Comparison of ENCODE assay signal across 29 cellular contexts in the genomic region with DNA sequence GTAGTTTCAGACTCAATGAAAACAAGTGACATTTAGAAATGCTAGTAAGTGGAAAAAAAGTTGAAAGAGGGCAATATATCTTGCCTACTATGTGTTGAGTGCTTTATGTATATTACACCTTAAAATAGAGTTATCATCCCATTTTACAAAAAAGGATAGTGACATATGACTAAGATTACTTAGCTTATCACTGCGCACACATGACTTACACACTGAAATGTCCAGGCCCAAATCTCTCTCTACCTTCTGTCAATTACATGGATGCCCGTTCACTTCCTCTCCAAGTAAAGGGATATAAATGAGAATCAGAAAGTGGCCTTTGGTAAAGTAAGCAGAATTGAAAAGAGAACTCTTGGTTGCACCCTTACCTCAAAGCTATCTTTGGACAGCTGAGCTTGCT.
"Had no signal": no experiment of that assay in that cellular context is flagged by ENCODE, and none has a peak within 500 bp of the region (broad histone marks: within the 10 kb centered on the region; RNA-seq: fewer than 3 reads in every experiment).

No MANE protein-coding gene starts in this region.

- H3K9me3 ChIP-seq: stomach, suprapubic skin, testis, thoracic aorta, thyroid gland, tibial artery, tibial nerve, transverse colon, upper lobe of left lung, upper lobe of right lung, uterus, vagina had no signal

- FAIRE-seq: urothelium cell line had no signal

- H3K27ac Mint-ChIP-seq: stimulated activated effector memory CD8-positive, alpha-beta T cell treated with anti-CD3 and anti-CD28 coated beads, Interleukin-12 subunit alpha, Interleukin-12 subunit beta, amount 100 ng/mL, for 72 hours; stimulated activated memory B cell treated with anti-CD40 and anti-IgM and Interleukin-4, amounts not matched to agents 10 μg/mL and 1 μg/mL and 100 μg/mL, for 72 hours; stimulated activated naive B cell treated with anti-CD40 and anti-IgM and Interleukin-4, amounts not matched to agents 10 μg/mL and 1 μg/mL and 100 μg/mL, for 72 hours; stimulated activated naive CD8-positive, alpha-beta T cell treated with anti-CD3 and anti-CD28 coated beads, Interleukin-15, Interleukin-2, amounts not matched to agents 100 ng/mL and 50 ng/mL, for 24 hours; type B pancreatic cell had no signal

- H3K4me1 ChIP-seq: upper lobe of right lung, uterus had no signal

- H3K4me3 Mint-ChIP-seq: stimulated activated effector memory CD8-positive, alpha-beta T cell treated with anti-CD3 and anti-CD28 coated beads, Interleukin-12 subunit alpha, Interleukin-12 subunit beta, amount 100 ng/mL, for 72 hours; stimulated activated memory B cell treated with anti-CD40 and anti-IgM and Interleukin-4, amounts not matched to agents 10 μg/mL and 1 μg/mL and 100 μg/mL, for 72 hours; stimulated activated naive B cell treated with anti-CD40 and anti-IgM and Interleukin-4, amounts not matched to agents 10 μg/mL and 1 μg/mL and 100 μg/mL, for 72 hours; stimulated activated naive CD8-positive, alpha-beta T cell treated with anti-CD3 and anti-CD28 coated beads, Interleukin-15, amount 100 ng/mL, for 72 hours; stimulated activated naive CD8-positive, alpha-beta T cell treated with anti-CD3 and anti-CD28 coated beads, Interleukin-15, Interleukin-2, amounts not matched to agents 100 ng/mL and 50 ng/mL, for 24 hours; type B pancreatic cell had no signal

- H3K36me3 ChIP-seq: stomach, suprapubic skin, thoracic aorta, thyroid gland, tibial artery, tibial nerve, transverse colon, upper lobe of left lung, upper lobe of right lung, uterus, vagina had no signal

- H3K4me3 ChIP-seq: stomach, suprapubic skin, testis, thoracic aorta, thyroid gland, tibial artery, tibial nerve, transverse colon, upper lobe of left lung, upper lobe of right lung, uterus, vagina had no signal

- DNase-seq: stimulated activated CD4-positive, alpha-beta T cell treated with anti-CD3 and anti-CD28 coated beads, Interleukin-2, amount 100 ng/mL, for 48 hours; stimulated activated CD4-positive, alpha-beta T cell treated with anti-CD3 and anti-CD28 coated beads, Interleukin-4, amount 100 ng/mL, for 1 hour; stimulated activated CD4-positive, alpha-beta T cell treated with anti-CD3 and anti-CD28 coated beads, Interleukin-4, amount 100 ng/mL, for 24 hours; stimulated activated CD4-positive, alpha-beta T cell treated with anti-CD3 and anti-CD28 coated beads, Interleukin-4, amount 100 ng/mL, for 4 hours; stimulated activated CD8-positive, alpha-beta memory T cell treated with anti-CD3 and anti-CD28 coated beads, Interleukin-4, amount 100 ng/mL, for 48 hours; stimulated activated naive B cell treated with anti-CD40 and anti-IgM and Interleukin-4, amounts not matched to agents 10 μg/mL and 1 μg/mL and 100 μg/mL, for 72 hours; stimulated activated naive CD4-positive, alpha-beta T cell; stimulated activated naive CD4-positive, alpha-beta T cell treated with Interleukin-2 at 50 U/mL for 16 hours; stimulated activated naive CD8-positive, alpha-beta T cell treated with anti-CD3 and anti-CD28 coated beads, Interleukin-15, amount 100 ng/mL, for 72 hours; stimulated activated naive CD8-positive, alpha-beta T cell treated with anti-CD3 and anti-CD28 coated beads, Interleukin-15, Interleukin-2, amounts not matched to agents 100 U/mL and 50 U/mL, for 24 hours; stomach; substantia nigra; testis; thyroid gland; tibial artery; transverse colon; trophoblast cell; upper lobe of left lung; upper lobe of right lung; uterus had no signal

- H3K9me3 Mint-ChIP-seq: stimulated activated effector memory CD8-positive, alpha-beta T cell treated with anti-CD3 and anti-CD28 coated beads, Interleukin-12 subunit alpha, Interleukin-12 subunit beta, amount 100 ng/mL, for 72 hours; stimulated activated memory B cell treated with anti-CD40 and anti-IgM and Interleukin-4, amounts not matched to agents 10 μg/mL and 1 μg/mL and 100 μg/mL, for 72 hours; stimulated activated naive B cell treated with anti-CD40 and anti-IgM and Interleukin-4, amounts not matched to agents 10 μg/mL and 1 μg/mL and 100 μg/mL, for 72 hours; stimulated activated naive CD8-positive, alpha-beta T cell treated with anti-CD3 and anti-CD28 coated beads, Interleukin-15, amount 100 ng/mL, for 72 hours; stimulated activated naive CD8-positive, alpha-beta T cell treated with anti-CD3 and anti-CD28 coated beads, Interleukin-15, Interleukin-2, amounts not matched to agents 100 ng/mL and 50 ng/mL, for 24 hours; type B pancreatic cell had no signal

- H3K27me3 ChIP-seq: suprapubic skin, testis, thyroid gland, tibial artery, tibial nerve, transverse colon, upper lobe of left lung, upper lobe of right lung, uterus, vagina had no signal

- ATAC-seq: stimulated activated effector memory CD8-positive, alpha-beta T cell treated with anti-CD3 and anti-CD28 coated beads, Interleukin-12 subunit alpha, Interleukin-12 subunit beta, amount 100 ng/mL, for 72 hours; stimulated activated memory B cell treated with anti-CD40 and anti-IgM and Interleukin-4, amounts not matched to agents 10 μg/mL and 1 μg/mL and 100 μg/mL, for 72 hours; stimulated activated naive B cell treated with anti-CD40 and anti-IgM and Interleukin-4, amounts not matched to agents 10 μg/mL and 1 μg/mL and 100 μg/mL, for 72 hours; stimulated activated naive CD8-positive, alpha-beta T cell treated with anti-CD3 and anti-CD28 coated beads, Interleukin-15, amount 100 ng/mL, for 72 hours; stimulated activated naive CD8-positive, alpha-beta T cell treated with anti-CD3 and anti-CD28 coated beads, Interleukin-15, Interleukin-2, amounts not matched to agents 100 U/mL and 50 U/mL, for 24 hours; upper lobe of right lung had no signal

- H3K27ac ChIP-seq: stomach, suprapubic skin, testis, thoracic aorta, thyroid gland, tibial artery, tibial nerve, transverse colon, upper lobe of left lung, upper lobe of right lung, uterus, vagina had no signal

- H3K36me3 Mint-ChIP-seq: stimulated activated effector memory CD8-positive, alpha-beta T cell treated with anti-CD3 and anti-CD28 coated beads, Interleukin-12 subunit alpha, Interleukin-12 subunit beta, amount 100 ng/mL, for 72 hours; stimulated activated memory B cell treated with anti-CD40 and anti-IgM and Interleukin-4, amounts not matched to agents 10 μg/mL and 1 μg/mL and 100 μg/mL, for 72 hours; stimulated activated naive B cell treated with anti-CD40 and anti-IgM and Interleukin-4, amounts not matched to agents 10 μg/mL and 1 μg/mL and 100 μg/mL, for 72 hours; type B pancreatic cell had no signal
